Comparison of ENCODE assay signal across 22 cellular contexts in the genomic region with DNA sequence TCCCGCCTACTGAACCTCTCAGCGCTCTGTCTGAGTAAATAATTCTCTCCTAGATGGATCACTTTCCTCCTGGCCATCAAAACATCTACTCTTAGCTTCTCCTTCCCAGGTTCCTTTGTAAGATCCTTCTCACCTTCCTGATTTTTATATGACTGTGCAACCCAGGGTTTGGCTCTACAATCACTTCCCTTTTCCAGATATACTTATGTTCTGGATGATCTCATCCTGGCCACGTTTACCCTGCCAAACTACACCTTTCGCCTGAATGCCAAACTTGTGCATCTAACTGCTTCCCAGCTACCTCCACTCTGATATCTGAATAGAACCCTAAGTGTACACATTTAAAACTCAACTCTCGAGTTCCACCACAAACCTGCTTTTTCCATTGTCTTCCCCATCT.
"Had no signal": no experiment of that assay in that cellular context is flagged by ENCODE, and none has a peak within 500 bp of the region (broad histone marks: within the 10 kb centered on the region; RNA-seq: fewer than 3 reads in every experiment).

No MANE protein-coding gene starts in this region.

- ATAC-seq: activated CD4-positive, alpha-beta T cell treated with anti-CD3 and anti-CD28 coated beads for 36 hours; activated T-helper 17 cell treated with anti-CD3 and anti-CD28 coated beads, Interleukin-2, amount 50 U/mL, for 72 hours; heart left ventricle; sciatic nerve; stimulated activated effector memory CD8-positive, alpha-beta T cell treated with anti-CD3 and anti-CD28 coated beads, Interleukin-12 subunit alpha, Interleukin-12 subunit beta, amount 100 ng/mL, for 72 hours; stimulated activated naive CD8-positive, alpha-beta T cell treated with anti-CD3 and anti-CD28 coated beads, Interleukin-15, amount 100 ng/mL, for 72 hours had no signal

- DNase-seq: activated CD4-positive, alpha-beta T cell treated with anti-CD3 and anti-CD28 coated beads for 36 hours; activated CD4-positive, alpha-beta T cell treated with anti-CD3 and anti-CD28 coated beads, Interleukin-2, amount 50 U/mL, for 4 hours; activated CD8-positive, alpha-beta memory T cell treated with anti-CD3 and anti-CD28 coated beads for 24 hours; activated CD8-positive, alpha-beta memory T cell treated with anti-CD3 and anti-CD28 coated beads, Interleukin-2, amount 50 U/mL, for 4 hours; activated naive CD4-positive, alpha-beta T cell; activated naive CD8-positive, alpha-beta T cell treated with anti-CD3 and anti-CD28 coated beads for 36 hours; activated T-cell treated with anti-CD3 and anti-CD28 coated beads, Interleukin-2, amount 50 U/mL, for 24 hours; central memory CD4-positive, alpha-beta T cell; effector CD4-positive, alpha-beta T cell; heart left ventricle; islet precursor cell; left cardiac atrium; nucleus accumbens; small intestine; stimulated activated CD4-positive, alpha-beta T cell treated with anti-CD3 and anti-CD28 coated beads, Interleukin-2, amount 100 ng/mL, for 24 hours; stimulated activated naive CD8-positive, alpha-beta T cell treated with anti-CD3 and anti-CD28 coated beads, Interleukin-15, amount 100 ng/mL, for 72 hours; tibial artery had no signal

- H3K36me3 Mint-ChIP-seq: activated naive CD8-positive, alpha-beta T cell treated with anti-CD3 and anti-CD28 coated beads for 36 hours; stimulated activated effector memory CD8-positive, alpha-beta T cell treated with anti-CD3 and anti-CD28 coated beads, Interleukin-12 subunit alpha, Interleukin-12 subunit beta, amount 100 ng/mL, for 72 hours had no signal

- H3K27me3 ChIP-seq: heart left ventricle, tibial artery had no signal

- H3K27ac ChIP-seq: coronary artery, heart left ventricle, tibial artery had no signal

- H3K27ac Mint-ChIP-seq: activated CD4-positive, alpha-beta T cell treated with anti-CD3 and anti-CD28 coated beads for 36 hours; activated naive CD8-positive, alpha-beta T cell treated with anti-CD3 and anti-CD28 coated beads for 36 hours; activated T-cell treated with anti-CD3 and anti-CD28 coated beads, Interleukin-2, amount 50 U/mL, for 24 hours; activated T-helper 17 cell treated with anti-CD3 and anti-CD28 coated beads, Interleukin-2, amount 50 U/mL, for 72 hours; nephron; stimulated activated effector memory CD8-positive, alpha-beta T cell treated with anti-CD3 and anti-CD28 coated beads, Interleukin-12 subunit alpha, Interleukin-12 subunit beta, amount 100 ng/mL, for 72 hours; stimulated activated naive CD8-positive, alpha-beta T cell treated with anti-CD3 and anti-CD28 coated beads, Interleukin-15, amount 100 ng/mL, for 72 hours had no signal

- H3K4me3 ChIP-seq: coronary artery, heart left ventricle, tibial artery had no signal

- H3K4me3 Mint-ChIP-seq: activated CD4-positive, alpha-beta T cell treated with anti-CD3 and anti-CD28 coated beads for 36 hours; activated naive CD8-positive, alpha-beta T cell treated with anti-CD3 and anti-CD28 coated beads for 36 hours; activated T-cell treated with anti-CD3 and anti-CD28 coated beads, Interleukin-2, amount 50 U/mL, for 24 hours; activated T-helper 17 cell treated with anti-CD3 and anti-CD28 coated beads, Interleukin-2, amount 50 U/mL, for 72 hours; nephron; stimulated activated effector memory CD8-positive, alpha-beta T cell treated with anti-CD3 and anti-CD28 coated beads, Interleukin-12 subunit alpha, Interleukin-12 subunit beta, amount 100 ng/mL, for 72 hours; stimulated activated naive CD8-positive, alpha-beta T cell treated with anti-CD3 and anti-CD28 coated beads, Interleukin-15, amount 100 ng/mL, for 72 hours had no signal

- H3K36me3 ChIP-seq: heart left ventricle, tibial artery had no signal

- H3K27me3 Mint-ChIP-seq: activated CD4-positive, alpha-beta T cell treated with anti-CD3 and anti-CD28 coated beads for 36 hours; activated naive CD8-positive, alpha-beta T cell treated with anti-CD3 and anti-CD28 coated beads for 36 hours; activated T-cell treated with anti-CD3 and anti-CD28 coated beads, Interleukin-2, amount 50 U/mL, for 24 hours; stimulated activated naive CD8-positive, alpha-beta T cell treated with anti-CD3 and anti-CD28 coated beads, Interleukin-15, amount 100 ng/mL, for 72 hours had no signal

- H3K4me1 Mint-ChIP-seq: activated CD4-positive, alpha-beta T cell treated with anti-CD3 and anti-CD28 coated beads for 36 hours; activated naive CD8-positive, alpha-beta T cell treated with anti-CD3 and anti-CD28 coated beads for 36 hours; activated T-helper 17 cell treated with anti-CD3 and anti-CD28 coated beads, Interleukin-2, amount 50 U/mL, for 72 hours; stimulated activated effector memory CD8-positive, alpha-beta T cell treated with anti-CD3 and anti-CD28 coated beads, Interleukin-12 subunit alpha, Interleukin-12 subunit beta, amount 100 ng/mL, for 72 hours; stimulated activated naive CD8-positive, alpha-beta T cell treated with anti-CD3 and anti-CD28 coated beads, Interleukin-15, amount 100 ng/mL, for 72 hours had no signal
